ENCODE assay signal across 1 cellular context in genomic region chr5:115657883-115658233, GRCh38.
TF ChIP-seq lines count a peak whose summit lies in the region.

No MANE protein-coding gene starts in this region.

TF ChIP-seq in IMR-90, 13 proteins besides CTCF, POLR2A, EP300 and RAD21:
- TF ChIP-seq NFE2L2 (IDR thresholded peaks at IDR 0.05; ENCODE audit: low read depth, low read length) (no peak), MAFK (IDR thresholded peaks at IDR 0.05; ENCODE audit: low read depth, low read length) (no peak), RCOR1 (IDR thresholded peaks at IDR 0.05; ENCODE audit: insufficient replicate concordance, low read length) (no peak), ELK1 (IDR thresholded peaks at IDR 0.05; ENCODE audit: borderline replicate concordance, low read depth, low read length) (no peak), CHD1 (IDR thresholded peaks at IDR 0.05; ENCODE audit: low read depth, low read length) (no peak), FOS (IDR thresholded peaks at IDR 0.05; ENCODE audit: low read depth, low read length) (peak; percentile 48; the same call in 1 of the 2 replicates), CEBPB (IDR thresholded peaks at IDR 0.05; ENCODE audit: low read depth, low read length) (no peak), MXI1 (IDR thresholded peaks at IDR 0.05; ENCODE audit: borderline replicate concordance, low read depth, low read length) (no peak)
